9 cellular contexts compared by ENCODE assay signal in genomic region chr15:39312984-39313383, GRCh38.
DNase-seq lines count a peak whose midpoint lies in the region; ATAC-seq and TF ChIP-seq lines count a peak whose summit lies in the region.
"Had no signal": no experiment of that assay in that cellular context is flagged by ENCODE, and none has a peak within 500 bp of the region (broad histone marks: within the 10 kb centered on the region; RNA-seq: fewer than 3 reads in every experiment).

No MANE protein-coding gene starts in this region.

- H3K36me3 ChIP-seq in left ventricle myocardium inferior, result no peaks in the 10 kb centered on the region

- in situ Hi-C loops in G401 (cut with HindIII; ENCODE audit: low sequenced_read_pairs), result no loop called here

- H3K9me3 ChIP-seq in left ventricle myocardium inferior (replicated peaks), result no peaks in the 10 kb centered on the region

- H3K4me1 ChIP-seq in left ventricle myocardium inferior, result no peaks in the 10 kb centered on the region

- no peak for ATAC-seq in HG02623 (IDR thresholded peaks at IDR 0.05; ENCODE audit: unreplicated experiment)

- no peaks in the 10 kb centered on the region for H3K27me3 ChIP-seq in left ventricle myocardium inferior (ENCODE audit: low read depth)

- no peak overlapping the region for H3K4me3 ChIP-seq in left ventricle myocardium inferior

- no peak overlapping the region for H3K27ac ChIP-seq in left ventricle myocardium inferior (replicated peaks)

- peak; percentile 12 for DNase-seq in CMK (ENCODE audit: low read depth)
- peak; percentile 3 for DNase-seq in GM19238 (ENCODE audit: insufficient read length, low spot score)
- peak; percentile 6 for DNase-seq in NCI-H526 treated with DMSO at 0.1 percent for 48 hours (lab: John Stamatoyannopoulos, UW)
- DNase-seq in left ventricle myocardium inferior, result no peak
- no peak for DNase-seq in activated effector memory CD4-positive, alpha-beta T cell treated with Interleukin-2 at 50 U/mL for 16 hours
- no peak for DNase-seq in effector CD4-positive, alpha-beta T cell
- no peak for DNase-seq in G401 (ENCODE audit: low spot score)
- DNase-seq: NCI-H1417 had no signal

- intact Hi-C loops in left ventricle myocardium inferior (cut with micrococcal nuclease), result no loop called here

- peak; percentile 52 for TF ChIP-seq CTCF in left ventricle myocardium inferior (IDR thresholded peaks at IDR 0.05; ENCODE audit: borderline replicate concordance)

Comparison
In these comparisons a context has a peak if more than half of its experiments do, and no peak if none do; other contexts are left out.
1. DNase-seq: peak in CMK (single experiment), GM19238 (single experiment) and NCI-H526 treated with DMSO at 0.1 percent for 48 hours (single experiment); none in left ventricle myocardium inferior (single experiment), activated effector memory CD4-positive, alpha-beta T cell treated with Interleukin-2 at 50 U/mL for 16 hours (single experiment), effector CD4-positive, alpha-beta T cell (single experiment) and G401 (single experiment).